14 cellular contexts compared by ENCODE assay signal in genomic region chr4:70801265-70801809, GRCh38. TPM values are rescaled to one million over a fixed set of nuclear protein-coding genes. Genes with fewer than 3 reads are reported as not detected.
DNase-seq lines count a peak whose midpoint lies in the region; ATAC-seq, FAIRE-seq and TF ChIP-seq lines count a peak whose summit lies in the region.
"Had no signal": no experiment of that assay in that cellular context is flagged by ENCODE, and none has a peak within 500 bp of the region (broad histone marks: within the 10 kb centered on the region; RNA-seq: fewer than 3 reads in every experiment).

No MANE protein-coding gene starts in this region.

- DNase-seq in GM20000 (ENCODE audit: low spot score) (peak; percentile 22), GM12878 (ENCODE audit: low read depth, low spot score) (no peak), right cardiac atrium (no peak), NCI-H1930 (lab: John Stamatoyannopoulos, UW) (no peak), NK-92 (lab: John Stamatoyannopoulos, UW; ENCODE audit: unreplicated experiment) (no peak)
- DNase-seq: amniotic stem cell, heart right ventricle, mammary epithelial cell, NCI-H2171 treated with DMSO at 0.1 percent for 48 hours, SHP77 treated with DMSO at 0.1 percent for 48 hours, tibial artery had no signal

- no peak overlapping the region for H3K9ac ChIP-seq in GM12878 (ENCODE audit: control insufficient read depth, insufficient read depth, low read length)
- H3K9ac ChIP-seq: parathyroid adenoma had no signal

- H2AFZ ChIP-seq in GM12878 (ENCODE audit: control insufficient read depth, low read depth, low read length), result no peak overlapping the region
- H2AFZ ChIP-seq: parathyroid adenoma had no signal

- H3K4me1 ChIP-seq in GM12878 (ENCODE audit: control insufficient read depth, insufficient read depth, low read length) (no peaks in the 10 kb centered on the region), right cardiac atrium (ENCODE audit: control insufficient read depth, insufficient read depth, low read length) (no peaks in the 10 kb centered on the region)
- H3K4me1 ChIP-seq: heart right ventricle, parathyroid adenoma, tibial artery had no signal

- no peak for TF ChIP-seq CTCF in GM20000 (IDR thresholded peaks at IDR 0.05; ENCODE audit: extremely low read depth, missing control alignments)
- no peak for TF ChIP-seq CTCF in GM12878 (IDR thresholded peaks at IDR 0.05 in 2 of 3, conservative IDR thresholded peaks at IDR 0.05 in 1 of 3; ENCODE audit: control insufficient read depth in 2 of 3, extremely low read depth in 1 of 3, insufficient read depth in 1 of 3, low read depth in 3 of 3, low read length in 3 of 3)

- ATAC-seq in GM18511 (IDR thresholded peaks at IDR 0.05; ENCODE audit: unreplicated experiment) (peak; percentile 57), HG03175 (IDR thresholded peaks at IDR 0.05; ENCODE audit: unreplicated experiment) (peak; percentile 43), GM12878 (peak; percentile 53), right cardiac atrium (no peak)
- ATAC-seq: heart right ventricle had no signal

- no peak for TF ChIP-seq EP300 in GM12878 (IDR thresholded peaks at IDR 0.05; ENCODE audit: borderline replicate concordance in 1 of 2, control insufficient read depth in 1 of 2, low read depth in 2 of 2, low read length in 2 of 2)

- RAD21 ChIA-PET in GM12878 (lab: Charles Lee; ENCODE audit: unreplicated experiment), result no interaction called here

- TF ChIP-seq RAD21 in GM12878 (IDR thresholded peaks at IDR 0.05; ENCODE audit: insufficient read depth, low read depth, low read length), result no peak

- H3K4me2 ChIP-seq in GM12878 (ENCODE audit: control insufficient read depth, insufficient read depth), result no peak overlapping the region

- intact Hi-C loops in GM12878 (cut with micrococcal nuclease; ENCODE audit: unreplicated experiment) (no loop called here), right cardiac atrium (cut with DNase I) (no loop called here)

- H3K27me3 ChIP-seq in GM12878 (replicated peaks in 1 of 2; ENCODE audit: control insufficient read depth in 2 of 2, insufficient read depth in 2 of 2, low read length in 1 of 2), result no peaks in the 10 kb centered on the region
- H3K27me3 ChIP-seq in right cardiac atrium (ENCODE audit: control insufficient read depth, insufficient read depth), result no peaks in the 10 kb centered on the region
- H3K27me3 ChIP-seq: heart right ventricle, tibial artery had no signal

- H3K27ac ChIP-seq in GM12878 (ENCODE audit: control insufficient read depth, insufficient read depth) (no peak overlapping the region), right cardiac atrium (ENCODE audit: low read length) (no peak overlapping the region)
- H3K27ac ChIP-seq: heart right ventricle, parathyroid adenoma, tibial artery had no signal

- H4K20me1 ChIP-seq in GM12878 (ENCODE audit: control insufficient read depth, insufficient read depth), result no peaks in the 10 kb centered on the region

- H3K36me3 ChIP-seq in GM12878 (ENCODE audit: control insufficient read depth in 2 of 2, insufficient read depth in 2 of 2, low read length in 1 of 2), result no peaks in the 10 kb centered on the region

- H3K4me3 ChIP-seq in GM12878 (no peak overlapping the region), right cardiac atrium (ENCODE audit: low read length) (no peak overlapping the region)
- H3K4me3 ChIP-seq: heart right ventricle, tibial artery had no signal

- no peak for TF ChIP-seq POLR2A in GM12878 (IDR thresholded peaks at IDR 0.05; ENCODE audit: low read depth, low read length)

- no peak for FAIRE-seq in GM12878 (lab: Jason Lieb, UNC)

- no TSS peak for BruUV-seq in GM12878 (replicated peaks; lab: Mats Ljungman, UMichigan)

- in situ Hi-C loops in GM12878 (cut with MboI), result no loop called here

- H3K9me3 ChIP-seq in GM12878 (replicated peaks; ENCODE audit: control insufficient read depth, insufficient read depth, low read length) (no peaks in the 10 kb centered on the region), right cardiac atrium (ENCODE audit: control insufficient read depth, low read length) (no peaks in the 10 kb centered on the region)
- H3K9me3 ChIP-seq: heart right ventricle, tibial artery had no signal

- no peaks in the 10 kb centered on the region for H3K79me2 ChIP-seq in GM12878 (ENCODE audit: control insufficient read depth, insufficient read depth, low read length)
- H3K79me2 ChIP-seq: parathyroid adenoma had no signal

- SMC1A ChIA-PET in GM12878 (lab: Charles Lee; ENCODE audit: uncharacterized antibody, unreplicated experiment), result interaction anchor here (0.7 to 3.6 kb wide), 4 partner anchors 18 to 100 kb away, joined by 3 to 18 read pairs (median 8); no protein-coding TSS in a partner anchor

- 21% methylated on average over 1 of the region's 1 CpG for WGBS in GM12878 (ENCODE audit: insufficient coverage, insufficient replicate concordance, low lambda C conversion rate, missing lambda C conversion rate)
- WGBS in right cardiac atrium, result 95% methylated on average over 1 of the region's 1 CpG

- POLR2A ChIA-PET in GM12878 (lab: Charles Lee), result no interaction called here

- CTCF ChIA-PET in GM12878 (lab: Yijun Ruan, JAX), result interaction anchor here (1.0 to 1.1 kb wide), 2 partner anchors 16 to 65 kb away, joined by 3 to 4 read pairs; no protein-coding TSS in a partner anchor

TF ChIP-seq in GM12878, 131 proteins besides CTCF, POLR2A, EP300 and RAD21:
- TF ChIP-seq ATF2 (IDR thresholded peaks at IDR 0.05; ENCODE audit: low read length) (peak; percentile 46; the same call in 1 of the 2 replicates), ZZZ3 (IDR thresholded peaks at IDR 0.05; ENCODE audit: control insufficient read depth, insufficient read length, low read depth) (no peak), RUNX3 (IDR thresholded peaks at IDR 0.05; ENCODE audit: low read length) (peak; percentile 60), CREB1 (IDR thresholded peaks at IDR 0.05; ENCODE audit: low read depth) (peak; percentile 68; the same call in 1 of the 2 replicates), CEBPB (IDR thresholded peaks at IDR 0.05; ENCODE audit: borderline replicate concordance in 1 of 2, low read depth in 2 of 2, low read length in 2 of 2) (no peak), NBN (IDR thresholded peaks at IDR 0.05) (no peak), SKIL (IDR thresholded peaks at IDR 0.05; ENCODE audit: low read depth, poor library complexity, severe bottlenecking) (no peak), RAD51 (IDR thresholded peaks at IDR 0.05) (no peak), TAF1 (IDR thresholded peaks at IDR 0.05; ENCODE audit: borderline replicate concordance, low read depth, low read length) (no peak)

RNA-seq across cellular contexts. Expression of gene GRSF1, which starts 38.4 kb away (rescaled TPM):
- 41.6 and 44.1 TPM in 2 replicates for total RNA-seq in GM12878 (2013; cell fraction: nucleolus; rRNA removed)
- total RNA-seq in GM12878 (2014; rRNA removed) (51.5 and 58.4 TPM in 2 replicates), GM12878 (2014; rRNA removed; fragmentation: Illumina TruSeq; extraction: Trizol) (65.6 and 66.3 TPM in 2 replicates), GM12878 (2021) (67.9 and 71.2 TPM in 2 replicates), right cardiac atrium (10 to 100 TPM; 69.1 to 81.4 (median 78.4) TPM)
- 45.7 TPM for polyA plus RNA-seq in GM12878 (2011; ENCODE audit: low read depth)
- polyA plus RNA-seq in GM12878 (2011; rRNA removed) (105 and 135 TPM in 2 replicates), GM12878 (2014; fragmentation: Illumina TruSeq; extraction: Trizol) (74.4 and 86.6 TPM in 2 replicates), GM12878 (2014; fragmentation: Nextera tagmentation; extraction: Ambion mirVana) (10 to 100 TPM; 37.5 to 59.6 TPM), GM12878 (2014; rRNA removed) (48.3 and 49.1 TPM in 2 replicates), GM12878 (2016; fragmentation: Nextera tagmentation; extraction: Ambion mirVana) (100 to 1,000 TPM in 1 of 2 experiments, 10 to 100 TPM in 1; 93.6 to 103 TPM), right cardiac atrium (50.7 TPM)
- 36.9 and 51.2 TPM in 2 replicates for polyA plus RNA-seq in GM12878 (2011; cell fraction: cytosol; rRNA removed)
- polyA plus RNA-seq in GM12878 (2011; cell fraction: nucleus; rRNA removed), result 43.1 and 44.4 TPM in 2 replicates
- 50.3 and 68.4 TPM in 2 replicates for polyA plus RNA-seq in GM12878 (2012)
- 43.1 and 56.8 TPM in 2 replicates for polyA minus RNA-seq in GM12878 (2011; rRNA and poly(A)+ RNA removed)
- 27.0 and 28.9 TPM in 2 replicates for polyA minus RNA-seq in GM12878 (2011; cell fraction: cytosol; rRNA and poly(A)+ RNA removed)
- polyA minus RNA-seq in GM12878 (2011; cell fraction: nucleus; rRNA and poly(A)+ RNA removed), result 9.7 and 15.4 TPM in 2 replicates

Comparison
In these comparisons a context has a peak if more than half of its experiments do, and no peak if none do; other contexts are left out.
1. ATAC-seq: peak in GM18511 (single experiment), HG03175 (single experiment) and GM12878 (single experiment); none in right cardiac atrium (0 of 2).